Comparison of ENCODE assay signal across 1 cellular context in genomic region chr1:233635765-233636502, GRCh38.
TF ChIP-seq lines count a peak whose summit lies in the region.

No MANE protein-coding gene starts in this region.

TF ChIP-seq in HEK293, 187 proteins besides CTCF, POLR2A, EP300 and RAD21 (continued from another document and continues in another):
- TF ChIP-seq, protein P1, sequence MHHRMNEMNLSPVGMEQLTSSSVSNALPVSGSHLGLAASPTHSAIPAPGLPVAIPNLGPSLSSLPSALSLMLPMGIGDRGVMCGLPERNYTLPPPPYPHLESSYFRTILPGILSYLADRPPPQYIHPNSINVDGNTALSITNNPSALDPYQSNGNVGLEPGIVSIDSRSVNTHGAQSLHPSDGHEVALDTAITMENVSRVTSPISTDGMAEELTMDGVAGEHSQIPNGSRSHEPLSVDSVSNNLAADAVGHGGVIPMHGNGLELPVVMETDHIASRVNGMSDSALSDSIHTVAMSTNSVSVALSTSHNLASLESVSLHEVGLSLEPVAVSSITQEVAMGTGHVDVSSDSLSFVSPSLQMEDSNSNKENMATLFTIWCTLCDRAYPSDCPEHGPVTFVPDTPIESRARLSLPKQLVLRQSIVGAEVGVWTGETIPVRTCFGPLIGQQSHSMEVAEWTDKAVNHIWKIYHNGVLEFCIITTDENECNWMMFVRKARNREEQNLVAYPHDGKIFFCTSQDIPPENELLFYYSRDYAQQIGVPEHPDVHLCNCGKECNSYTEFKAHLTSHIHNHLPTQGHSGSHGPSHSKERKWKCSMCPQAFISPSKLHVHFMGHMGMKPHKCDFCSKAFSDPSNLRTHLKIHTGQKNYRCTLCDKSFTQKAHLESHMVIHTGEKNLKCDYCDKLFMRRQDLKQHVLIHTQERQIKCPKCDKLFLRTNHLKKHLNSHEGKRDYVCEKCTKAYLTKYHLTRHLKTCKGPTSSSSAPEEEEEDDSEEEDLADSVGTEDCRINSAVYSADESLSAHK (tag by site-specific recombination; IDR thresholded peaks at IDR 0.05): peak; percentile 93
- TF ChIP-seq ZNF354C (tag by site-specific recombination; IDR thresholded peaks at IDR 0.05; ENCODE audit: borderline replicate concordance, low read depth): no peak
- no peak; the same call in 1 of the 2 replicates for TF ChIP-seq ZNF768 (tag by site-specific recombination; IDR thresholded peaks at IDR 0.05)
- TF ChIP-seq, protein P2, sequence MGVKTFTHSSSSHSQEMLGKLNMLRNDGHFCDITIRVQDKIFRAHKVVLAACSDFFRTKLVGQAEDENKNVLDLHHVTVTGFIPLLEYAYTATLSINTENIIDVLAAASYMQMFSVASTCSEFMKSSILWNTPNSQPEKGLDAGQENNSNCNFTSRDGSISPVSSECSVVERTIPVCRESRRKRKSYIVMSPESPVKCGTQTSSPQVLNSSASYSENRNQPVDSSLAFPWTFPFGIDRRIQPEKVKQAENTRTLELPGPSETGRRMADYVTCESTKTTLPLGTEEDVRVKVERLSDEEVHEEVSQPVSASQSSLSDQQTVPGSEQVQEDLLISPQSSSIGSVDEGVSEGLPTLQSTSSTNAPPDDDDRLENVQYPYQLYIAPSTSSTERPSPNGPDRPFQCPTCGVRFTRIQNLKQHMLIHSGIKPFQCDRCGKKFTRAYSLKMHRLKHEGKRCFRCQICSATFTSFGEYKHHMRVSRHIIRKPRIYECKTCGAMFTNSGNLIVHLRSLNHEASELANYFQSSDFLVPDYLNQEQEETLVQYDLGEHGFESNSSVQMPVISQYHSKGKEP (tag by site-specific recombination; IDR thresholded peaks at IDR 0.05): no peak
- TF ChIP-seq, protein P3, sequence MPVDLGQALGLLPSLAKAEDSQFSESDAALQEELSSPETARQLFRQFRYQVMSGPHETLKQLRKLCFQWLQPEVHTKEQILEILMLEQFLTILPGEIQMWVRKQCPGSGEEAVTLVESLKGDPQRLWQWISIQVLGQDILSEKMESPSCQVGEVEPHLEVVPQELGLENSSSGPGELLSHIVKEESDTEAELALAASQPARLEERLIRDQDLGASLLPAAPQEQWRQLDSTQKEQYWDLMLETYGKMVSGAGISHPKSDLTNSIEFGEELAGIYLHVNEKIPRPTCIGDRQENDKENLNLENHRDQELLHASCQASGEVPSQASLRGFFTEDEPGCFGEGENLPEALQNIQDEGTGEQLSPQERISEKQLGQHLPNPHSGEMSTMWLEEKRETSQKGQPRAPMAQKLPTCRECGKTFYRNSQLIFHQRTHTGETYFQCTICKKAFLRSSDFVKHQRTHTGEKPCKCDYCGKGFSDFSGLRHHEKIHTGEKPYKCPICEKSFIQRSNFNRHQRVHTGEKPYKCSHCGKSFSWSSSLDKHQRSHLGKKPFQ (tag by site-specific recombination; IDR thresholded peaks at IDR 0.05): peak; percentile 96
- no peak for TF ChIP-seq ZNF155 (tag by site-specific recombination; IDR thresholded peaks at IDR 0.05)
- no peak for TF ChIP-seq ZNF701 (tag by site-specific recombination; IDR thresholded peaks at IDR 0.05)
- TF ChIP-seq ZNF426 (tag by site-specific recombination; IDR thresholded peaks at IDR 0.05): no peak
- peak; percentile 75 for TF ChIP-seq GLIS2 (tag by site-specific recombination; IDR thresholded peaks at IDR 0.05)
- TF ChIP-seq ZNF704 (tag by site-specific recombination; IDR thresholded peaks at IDR 0.05): no peak
- 0 out of 2 replicates have a peak, but pooled peaks have one; percentile 76 for TF ChIP-seq ZNF19 (tag by site-specific recombination; IDR thresholded peaks at IDR 0.05; ENCODE audit: low read depth)
- TF ChIP-seq ZNF48 (tag by site-specific recombination; IDR thresholded peaks at IDR 0.05): no peak
- no peak for TF ChIP-seq ZNF747 (tag by site-specific recombination; IDR thresholded peaks at IDR 0.05)
- TF ChIP-seq ZNF112 (tag by site-specific recombination; IDR thresholded peaks at IDR 0.05): no peak
- peak; percentile 96 for TF ChIP-seq ZBTB21 (tag by site-specific recombination; IDR thresholded peaks at IDR 0.05)
- TF ChIP-seq ZNF37A (tag by site-specific recombination; IDR thresholded peaks at IDR 0.05): no peak
- 0 out of 2 replicates have a peak, but pooled peaks have one; percentile 51 for TF ChIP-seq ZNF184 (tag by site-specific recombination; IDR thresholded peaks at IDR 0.05)
- peak; percentile 95 for TF ChIP-seq ZNF629 (tag by site-specific recombination; IDR thresholded peaks at IDR 0.05)
- TF ChIP-seq ZNF639 (tag by site-specific recombination; IDR thresholded peaks at IDR 0.05): peak; percentile 96
- TF ChIP-seq, protein P4, sequence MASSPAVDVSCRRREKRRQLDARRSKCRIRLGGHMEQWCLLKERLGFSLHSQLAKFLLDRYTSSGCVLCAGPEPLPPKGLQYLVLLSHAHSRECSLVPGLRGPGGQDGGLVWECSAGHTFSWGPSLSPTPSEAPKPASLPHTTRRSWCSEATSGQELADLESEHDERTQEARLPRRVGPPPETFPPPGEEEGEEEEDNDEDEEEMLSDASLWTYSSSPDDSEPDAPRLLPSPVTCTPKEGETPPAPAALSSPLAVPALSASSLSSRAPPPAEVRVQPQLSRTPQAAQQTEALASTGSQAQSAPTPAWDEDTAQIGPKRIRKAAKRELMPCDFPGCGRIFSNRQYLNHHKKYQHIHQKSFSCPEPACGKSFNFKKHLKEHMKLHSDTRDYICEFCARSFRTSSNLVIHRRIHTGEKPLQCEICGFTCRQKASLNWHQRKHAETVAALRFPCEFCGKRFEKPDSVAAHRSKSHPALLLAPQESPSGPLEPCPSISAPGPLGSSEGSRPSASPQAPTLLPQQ (tag by site-specific recombination; IDR thresholded peaks at IDR 0.05): peak; percentile 97
- TF ChIP-seq ZBTB17 (tag by site-specific recombination; IDR thresholded peaks at IDR 0.05): peak; percentile 99
- TF ChIP-seq ZEB2 (tag by site-specific recombination; IDR thresholded peaks at IDR 0.05): peak; percentile 99
- TF ChIP-seq ZNF549 (tag by site-specific recombination; IDR thresholded peaks at IDR 0.05): no peak
- TF ChIP-seq ZNF416 (tag by site-specific recombination; IDR thresholded peaks at IDR 0.05): no peak
- TF ChIP-seq MYNN (tag by site-specific recombination; IDR thresholded peaks at IDR 0.05; ENCODE audit: borderline replicate concordance): no peak
- TF ChIP-seq KLF8 (tag by site-specific recombination; IDR thresholded peaks at IDR 0.05): peak; percentile 82
- TF ChIP-seq SP2 (tag by site-specific recombination; IDR thresholded peaks at IDR 0.05): no peak; the same call in 1 of the 2 replicates
- no peak for TF ChIP-seq ZNF114 (tag by site-specific recombination; IDR thresholded peaks at IDR 0.05)
- no peak for TF ChIP-seq ZNF211 (tag by site-specific recombination; IDR thresholded peaks at IDR 0.05; ENCODE audit: low read depth)
- TF ChIP-seq, protein P5, sequence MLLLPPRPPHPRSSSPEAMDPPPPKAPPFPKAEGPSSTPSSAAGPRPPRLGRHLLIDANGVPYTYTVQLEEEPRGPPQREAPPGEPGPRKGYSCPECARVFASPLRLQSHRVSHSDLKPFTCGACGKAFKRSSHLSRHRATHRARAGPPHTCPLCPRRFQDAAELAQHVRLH (tag by site-specific recombination; IDR thresholded peaks at IDR 0.05): peak; percentile 95
- TF ChIP-seq REST (tag by site-specific recombination; IDR thresholded peaks at IDR 0.05): peak; percentile 75; the same call in 1 of the 2 replicates
- TF ChIP-seq ZNF292 (tag by site-specific recombination; IDR thresholded peaks at IDR 0.05; ENCODE audit: borderline replicate concordance, low read depth): no peak
- TF ChIP-seq ZNF391 (tag by site-specific recombination; IDR thresholded peaks at IDR 0.05; ENCODE audit: borderline replicate concordance, low read depth): no peak
- TF ChIP-seq YY1 (tag by site-specific recombination; IDR thresholded peaks at IDR 0.05): no peak; the same call in 1 of the 2 replicates
- no peak for TF ChIP-seq ZNF132 (tag by site-specific recombination; IDR thresholded peaks at IDR 0.05; ENCODE audit: borderline replicate concordance)
- TF ChIP-seq, protein P6, sequence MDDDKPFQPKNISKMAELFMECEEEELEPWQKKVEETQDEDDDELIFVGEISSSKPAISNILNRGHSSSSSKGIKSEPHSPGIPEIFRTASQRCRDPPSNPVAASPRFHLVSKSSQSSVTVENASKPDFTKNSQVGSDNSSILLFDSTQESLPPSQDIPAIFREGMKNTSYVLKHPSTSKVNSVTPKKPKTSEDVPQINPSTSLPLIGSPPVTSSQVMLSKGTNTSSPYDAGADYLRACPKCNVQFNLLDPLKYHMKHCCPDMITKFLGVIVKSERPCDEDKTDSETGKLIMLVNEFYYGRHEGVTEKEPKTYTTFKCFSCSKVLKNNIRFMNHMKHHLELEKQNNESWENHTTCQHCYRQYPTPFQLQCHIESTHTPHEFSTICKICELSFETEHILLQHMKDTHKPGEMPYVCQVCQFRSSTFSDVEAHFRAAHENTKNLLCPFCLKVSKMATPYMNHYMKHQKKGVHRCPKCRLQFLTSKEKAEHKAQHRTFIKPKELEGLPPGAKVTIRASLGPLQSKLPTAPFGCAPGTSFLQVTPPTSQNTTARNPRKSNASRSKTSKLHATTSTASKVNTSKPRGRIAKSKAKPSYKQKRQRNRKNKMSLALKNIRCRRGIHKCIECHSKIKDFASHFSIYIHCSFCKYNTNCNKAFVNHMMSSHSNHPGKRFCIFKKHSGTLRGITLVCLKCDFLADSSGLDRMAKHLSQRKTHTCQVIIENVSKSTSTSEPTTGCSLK (tag by site-specific recombination; IDR thresholded peaks at IDR 0.05): no peak
- no peak for TF ChIP-seq GLI4 (tag by site-specific recombination; IDR thresholded peaks at IDR 0.05)
- TF ChIP-seq ZSCAN23 (tag by site-specific recombination; IDR thresholded peaks at IDR 0.05): peak; percentile 86
- peak; percentile 99 for TF ChIP-seq ZNF24 (tag by site-specific recombination; IDR thresholded peaks at IDR 0.05)
- TF ChIP-seq, protein P7, sequence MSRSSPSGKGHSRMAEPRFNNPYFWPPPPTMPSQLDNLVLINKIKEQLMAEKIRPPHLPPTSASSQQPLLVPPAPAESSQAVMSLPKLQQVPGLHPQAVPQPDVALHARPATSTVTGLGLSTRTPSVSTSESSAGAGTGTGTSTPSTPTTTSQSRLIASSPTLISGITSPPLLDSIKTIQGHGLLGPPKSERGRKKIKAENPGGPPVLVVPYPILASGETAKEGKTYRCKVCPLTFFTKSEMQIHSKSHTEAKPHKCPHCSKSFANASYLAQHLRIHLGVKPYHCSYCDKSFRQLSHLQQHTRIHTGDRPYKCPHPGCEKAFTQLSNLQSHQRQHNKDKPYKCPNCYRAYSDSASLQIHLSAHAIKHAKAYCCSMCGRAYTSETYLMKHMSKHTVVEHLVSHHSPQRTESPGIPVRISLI (tag by site-specific recombination; IDR thresholded peaks at IDR 0.05): no peak; the same call in 1 of the 2 replicates
- no peak; the same call in 1 of the 2 replicates for TF ChIP-seq GLI2 (tag by site-specific recombination; IDR thresholded peaks at IDR 0.05; ENCODE audit: borderline replicate concordance, low read depth)
- no peak for TF ChIP-seq ZNF311 (tag by site-specific recombination; IDR thresholded peaks at IDR 0.05; ENCODE audit: borderline replicate concordance)
- no peak for TF ChIP-seq ZNF473 (tag by site-specific recombination; IDR thresholded peaks at IDR 0.05)
- TF ChIP-seq ZNF600 (tag by site-specific recombination; IDR thresholded peaks at IDR 0.05): peak; percentile 100
- TF ChIP-seq SP3 (tag by site-specific recombination; IDR thresholded peaks at IDR 0.05): peak; percentile 55
- TF ChIP-seq IKZF3 (tag by site-specific recombination; IDR thresholded peaks at IDR 0.05): peak; percentile 97
- TF ChIP-seq ZNF423 (tag by site-specific recombination; IDR thresholded peaks at IDR 0.05): peak; percentile 76
- TF ChIP-seq KLF9 (tag by site-specific recombination; IDR thresholded peaks at IDR 0.05; ENCODE audit: low read depth): no peak
- TF ChIP-seq ZNF670 (tag by site-specific recombination; IDR thresholded peaks at IDR 0.05; ENCODE audit: low read depth): no peak
- no peak for TF ChIP-seq ZNF223 (tag by site-specific recombination; IDR thresholded peaks at IDR 0.05)
- 0 out of 2 replicates have a peak, but pooled peaks have one; percentile 83 for TF ChIP-seq GFI1B (tag by site-specific recombination; IDR thresholded peaks at IDR 0.05)
